In genomic region chr11:3641701-3642070, GRCh38 we compare ENCODE assay signal across 8 cellular contexts. TPM values are rescaled to one million over a fixed set of nuclear protein-coding genes. Genes with fewer than 3 reads are reported as not detected.
A peak's percentile ranks its signal among the peaks of the same experiment; 100 is the strongest.
DNase-seq lines count a peak whose midpoint lies in the region; ATAC-seq and TF ChIP-seq lines count a peak whose summit lies in the region.

Gene ART5 (minus strand): TSS chr11:3641992. CDS start chr11:3641862, 130 bp downstream.

- H3K4me2 ChIP-seq in BLaER1, result peak within 1 kb of the TSS; percentile 93

- peak within 1 kb of the TSS; percentile 68 for H3K9ac ChIP-seq in BLaER1

- ATAC-seq in Panc1 (no peak), GM19397 (IDR thresholded peaks at IDR 0.05; ENCODE audit: unreplicated experiment) (no peak)

- H3K27ac ChIP-seq in BLaER1, result peak within 1 kb of the TSS; percentile 18; the same call in 1 of the 2 replicates
- H3K27ac ChIP-seq in Panc1 (ENCODE audit: low read length), result peak within 1 kb of the TSS; percentile 62; the same call in 1 of the 2 replicates
- no peak within 1 kb of the TSS for H3K27ac ChIP-seq in esophagus (ENCODE audit: low read depth in 2 of 2, low read length in 1 of 2)
- no peak within 1 kb of the TSS for H3K27ac ChIP-seq in neutrophil

- TF ChIP-seq CTCF in Panc1 (IDR thresholded peaks at IDR 0.05) (no peak), neutrophil (IDR thresholded peaks at IDR 0.05) (no peak)

- CTCF ChIA-PET in Panc1 (lab: Charles Lee), result no interaction called here

- intact Hi-C loops in Panc1 (cut with micrococcal nuclease; ENCODE audit: unreplicated experiment), result no loop called here

- no peak for DNase-seq in Panc1 (ENCODE audit: low read depth, low spot score)
- DNase-seq in NCI-H2196 treated with DMSO at 0.1 percent for 48 hours (lab: John Stamatoyannopoulos, UW; ENCODE audit: unreplicated experiment), result no peak
- no peak for DNase-seq in DMS114 treated with DMSO at 0.1 percent for 48 hours (lab: John Stamatoyannopoulos, UW; ENCODE audit: unreplicated experiment)
- DNase-seq in NCI-H1105 treated with DMSO at 0.1 percent for 48 hours (lab: John Stamatoyannopoulos, UW), result no peak

- peaks cover 10% of the 10 kb centered on the region for H3K4me1 ChIP-seq in BLaER1
- peaks cover 11% of the 10 kb centered on the region; the same call in 1 of the 2 replicates for H3K4me1 ChIP-seq in Panc1 (ENCODE audit: control insufficient read depth, insufficient read depth, low read length)
- peaks cover 2 to 9% of the 10 kb centered on the region in 2 donors for H3K4me1 ChIP-seq in esophagus (ENCODE audit: control insufficient read depth in 2 of 2, insufficient read depth in 2 of 2, low read length in 1 of 2)
- H3K4me1 ChIP-seq in neutrophil (ENCODE audit: control insufficient read depth in 1 of 2, insufficient read depth in 1 of 2, low read depth in 1 of 2, low read length in 1 of 2), result peaks cover 9 to 11% of the 10 kb centered on the region in 2 experiments

- 11 to 26% methylated on average over 20 to 21 of the region's 21 CpGs for WGBS in esophagus, 2 donors

- POLR2A ChIA-PET in Panc1 (lab: Charles Lee), result no interaction called here

- H3K4me3 ChIP-seq in BLaER1 (peak within 1 kb of the TSS; percentile 67), Panc1 (ENCODE audit: low read depth in 2 of 2, low read length in 2 of 2) (peak within 1 kb of the TSS; percentile 50 to 59), esophagus (ENCODE audit: low read depth in 1 of 2, low read length in 2 of 2) (peak within 1 kb of the TSS; percentile 35 to 36), neutrophil (ENCODE audit: low read depth in 1 of 2, low read length in 1 of 2) (peak within 1 kb of the TSS; percentile 10 to 29)

- no peaks in the 10 kb centered on the region for H4K20me1 ChIP-seq in BLaER1

- BruUV-seq in Panc1 (replicated peaks; lab: Mats Ljungman, UMichigan), result no TSS peak

- H3K9me3 ChIP-seq in BLaER1 (peaks cover 19% of the 10 kb centered on the region; the same call in 1 of the 2 replicates), Panc1 (ENCODE audit: control insufficient read depth, insufficient read depth, low read depth, low read length) (no peaks in the 10 kb centered on the region), esophagus (ENCODE audit: control insufficient read depth in 2 of 2, insufficient read depth in 1 of 2, low read depth in 1 of 2, low read length in 1 of 2) (no peaks in the 10 kb centered on the region), neutrophil (no peaks in the 10 kb centered on the region)

- no peaks in the 10 kb centered on the region for H3K36me3 ChIP-seq in BLaER1
- H3K36me3 ChIP-seq in Panc1 (ENCODE audit: control insufficient read depth, insufficient read depth, low read length), result no peaks in the 10 kb centered on the region
- H3K36me3 ChIP-seq in esophagus (ENCODE audit: control insufficient read depth in 2 of 2, insufficient read depth in 2 of 2, low read length in 1 of 2), result no peaks in the 10 kb centered on the region
- H3K36me3 ChIP-seq in neutrophil, result no peaks in the 10 kb centered on the region

- in situ Hi-C loops in Panc1 (cut with HindIII; ENCODE audit: low pct_unique_long_range_greater_than_20kb, low sequenced_read_pairs), result no loop called here

- H3K27me3 ChIP-seq in BLaER1 (peaks cover 26% of the 10 kb centered on the region), Panc1 (ENCODE audit: control insufficient read depth, insufficient read depth, low read length) (peaks cover 11% of the 10 kb centered on the region; the same call in 1 of the 2 replicates), esophagus (ENCODE audit: control insufficient read depth in 1 of 2, insufficient read depth in 2 of 2, low read length in 2 of 2) (no peaks in the 10 kb centered on the region), neutrophil (peaks cover 56% of the 10 kb centered on the region)

RNA-seq across cellular contexts. Expression of gene ART5, which starts in this region (rescaled TPM):
- 12.8 TPM for total RNA-seq in Panc1 (2021; ENCODE audit: unreplicated experiment)
- 46.5 TPM for polyA plus RNA-seq in Panc1 (2012; ENCODE audit: insufficient read length)
- polyA plus RNA-seq in esophagus, result not detected

Comparison
In these comparisons a context has a peak if more than half of its experiments do, and no peak if none do; other contexts are left out.
1. H3K27ac ChIP-seq: peak in BLaER1 (single experiment) and Panc1 (single experiment); none in esophagus (0 of 2) and neutrophil (single experiment).
2. Peak in every context shown above with its lines, with median percentiles within 50 percentile points of each other: H3K4me3 ChIP-seq.